16 cellular contexts compared by ENCODE assay signal in the genomic region with DNA sequence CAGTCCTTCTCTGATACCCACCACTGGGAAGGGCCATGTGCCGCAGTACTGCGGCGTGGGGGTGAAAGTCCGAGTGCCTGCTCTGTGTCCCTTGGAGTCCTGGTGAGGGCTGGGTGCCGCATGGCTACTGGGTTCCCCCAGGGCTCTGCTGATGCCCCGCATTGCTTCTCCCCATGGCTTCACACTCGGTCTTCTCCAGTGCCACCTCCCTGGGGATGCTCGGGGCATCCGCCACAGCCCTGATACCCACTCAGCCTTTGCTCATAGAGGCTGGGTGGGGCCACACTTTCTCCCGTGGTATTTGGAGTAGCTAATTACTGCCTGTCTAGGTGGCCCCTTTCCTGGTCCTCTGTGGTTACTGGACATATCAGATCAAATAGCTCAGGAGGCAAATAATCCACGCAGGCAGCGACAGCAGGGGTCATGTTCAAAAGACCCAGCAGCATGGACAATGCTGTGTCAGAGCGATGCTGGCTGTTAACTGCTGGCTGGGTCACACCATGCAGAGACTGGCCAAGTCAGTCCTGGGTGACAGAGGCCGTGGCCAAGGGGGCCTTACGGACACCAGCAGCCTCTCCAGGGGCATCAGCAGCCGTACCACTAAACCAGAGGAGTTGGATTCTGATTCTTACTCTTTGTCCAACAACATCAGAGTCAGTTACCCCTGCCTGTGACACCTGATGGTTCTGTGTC.
"Had no signal": no experiment of that assay in that cellular context is flagged by ENCODE, and none has a peak within 500 bp of the region (broad histone marks: within the 10 kb centered on the region; RNA-seq: fewer than 3 reads in every experiment).

No MANE protein-coding gene starts in this region.

- H3K36me3 Mint-ChIP-seq: natural killer cell treated with Interleukin-12 subunit alpha and Interleukin-12 subunit beta and Interleukin-15 and Interleukin-18, amount 100 ng/mL, for 72 hours had no signal

- DNase-seq: activated CD4-positive, alpha-beta T cell treated with anti-CD3 and anti-CD28 coated beads, Interleukin-2, amount 50 U/mL, for 4 hours; activated naive CD4-positive, alpha-beta T cell treated with anti-CD3 and anti-CD28 coated beads, Interleukin-2, amount 50 U/mL, for 16 hours; activated T-cell treated with anti-CD3 and anti-CD28 coated beads, Interleukin-2, amount 50 U/mL, for 1 hour; brain microvascular endothelial cell; cortex of kidney; effector CD4-positive, alpha-beta T cell; mesendoderm; stimulated activated CD4-positive, alpha-beta T cell treated with anti-CD3 and anti-CD28 coated beads, Interleukin-2, amount 100 ng/mL, for 24 hours; stimulated activated naive CD8-positive, alpha-beta T cell treated with anti-CD3 and anti-CD28 coated beads, Interleukin-15, Interleukin-2, amounts not matched to agents 100 U/mL and 50 U/mL, for 24 hours had no signal

- H3K9me3 ChIP-seq: esophagus muscularis mucosa, gastroesophageal sphincter had no signal

- H3K27me3 ChIP-seq: brain microvascular endothelial cell, esophagus muscularis mucosa, gastroesophageal sphincter, heart left ventricle had no signal

- H3K4me1 ChIP-seq: gastroesophageal sphincter had no signal

- H3K9me3 Mint-ChIP-seq: central memory CD8-positive, alpha-beta T cell; natural killer cell treated with Interleukin-12 subunit alpha and Interleukin-12 subunit beta and Interleukin-15 and Interleukin-18, amount 100 ng/mL, for 72 hours; T-helper 2 cell treated with Interferon-gamma antibody and Interleukin-4, amounts not matched to agents 5 μg/mL and 100 μg/mL, for 36 hours had no signal

- H3K36me3 ChIP-seq: brain microvascular endothelial cell, esophagus muscularis mucosa, gastroesophageal sphincter had no signal

- H3K27ac ChIP-seq: brain microvascular endothelial cell, esophagus muscularis mucosa, gastroesophageal sphincter, SK-N-MC had no signal

- H3K27ac Mint-ChIP-seq: natural killer cell treated with Interleukin-12 subunit alpha and Interleukin-12 subunit beta and Interleukin-15 and Interleukin-18, amount 100 ng/mL, for 72 hours; T-helper 2 cell treated with Interferon-gamma antibody and Interleukin-4, amounts not matched to agents 5 μg/mL and 100 μg/mL, for 36 hours had no signal

- H3K4me1 Mint-ChIP-seq: central memory CD8-positive, alpha-beta T cell had no signal

- H3K4me3 ChIP-seq: esophagus muscularis mucosa, gastroesophageal sphincter, heart left ventricle, SK-N-MC had no signal

- ATAC-seq: gastroesophageal sphincter; natural killer cell treated with Interleukin-12 subunit alpha and Interleukin-12 subunit beta and Interleukin-15 and Interleukin-18, amount 100 ng/mL, for 72 hours; stimulated activated naive CD8-positive, alpha-beta T cell treated with anti-CD3 and anti-CD28 coated beads, Interleukin-15, Interleukin-2, amounts not matched to agents 100 U/mL and 50 U/mL, for 24 hours had no signal

- H3K4me3 Mint-ChIP-seq: central memory CD8-positive, alpha-beta T cell; natural killer cell treated with Interleukin-12 subunit alpha and Interleukin-12 subunit beta and Interleukin-15 and Interleukin-18, amount 100 ng/mL, for 72 hours; T-helper 2 cell treated with Interferon-gamma antibody and Interleukin-4, amounts not matched to agents 5 μg/mL and 100 μg/mL, for 36 hours had no signal
